1 cellular context compared by ENCODE assay signal in the genomic region with DNA sequence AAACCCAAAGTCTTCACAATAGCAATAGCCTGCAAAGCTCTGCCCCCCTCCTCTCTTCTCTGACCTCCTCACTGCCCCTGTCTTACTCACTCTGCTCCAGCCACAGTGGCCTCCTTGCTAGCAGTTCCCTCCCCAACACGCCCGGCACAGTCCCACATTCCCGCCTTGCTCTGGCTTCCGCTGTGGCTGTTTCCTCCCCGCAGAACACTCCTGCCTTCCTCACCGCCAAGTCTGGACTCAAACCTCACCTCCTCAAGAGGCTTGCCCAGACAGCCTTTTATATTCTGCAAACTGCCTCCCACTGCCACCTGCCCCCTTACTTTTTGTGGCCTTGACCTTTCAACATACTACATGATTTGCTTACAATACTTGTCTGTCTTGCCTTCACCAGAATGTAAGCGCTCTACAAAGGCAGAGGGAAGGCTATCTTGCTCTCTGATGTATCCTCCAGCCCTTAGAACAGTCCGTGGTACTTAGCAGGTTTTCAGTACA.
A peak's percentile ranks its signal among the peaks of the same experiment; 100 is the strongest.
TF ChIP-seq lines count a peak whose summit lies in the region.

No MANE protein-coding gene starts in this region.

TF ChIP-seq in H1, 55 proteins besides CTCF, POLR2A, EP300 and RAD21:
- TF ChIP-seq, protein P1, sequence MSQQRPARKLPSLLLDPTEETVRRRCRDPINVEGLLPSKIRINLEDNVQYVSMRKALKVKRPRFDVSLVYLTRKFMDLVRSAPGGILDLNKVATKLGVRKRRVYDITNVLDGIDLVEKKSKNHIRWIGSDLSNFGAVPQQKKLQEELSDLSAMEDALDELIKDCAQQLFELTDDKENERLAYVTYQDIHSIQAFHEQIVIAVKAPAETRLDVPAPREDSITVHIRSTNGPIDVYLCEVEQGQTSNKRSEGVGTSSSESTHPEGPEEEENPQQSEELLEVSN (IDR thresholded peaks at IDR 0.05), result peak; percentile 56
- TF ChIP-seq PHF8 (conservative IDR thresholded peaks at IDR 0.05; ENCODE audit: low read depth, low read length), result no peak
- TF ChIP-seq SIRT6 (IDR thresholded peaks at IDR 0.05; ENCODE audit: low read length), result no peak
- no peak for TF ChIP-seq SP1 (IDR thresholded peaks at IDR 0.05; ENCODE audit: low read depth, low read length)
- no peak for TF ChIP-seq TAF7 (optimal IDR thresholded peaks at IDR 0.05; ENCODE audit: borderline replicate concordance, low read depth, low read length)
- TF ChIP-seq RBBP5 (IDR thresholded peaks at IDR 0.05; ENCODE audit: borderline replicate concordance, low read depth, low read length), result no peak
- no peak for TF ChIP-seq JUN (IDR thresholded peaks at IDR 0.05; ENCODE audit: low read depth, low read length)
- TF ChIP-seq CREB1 (IDR thresholded peaks at IDR 0.05), result no peak
- TF ChIP-seq SP4 (IDR thresholded peaks at IDR 0.05; ENCODE audit: low read length), result no peak
- no peak for TF ChIP-seq JUND (IDR thresholded peaks at IDR 0.05; ENCODE audit: low read length)
- no peak for TF ChIP-seq EGR1 (IDR thresholded peaks at IDR 0.05; ENCODE audit: borderline replicate concordance, low read depth, low read length)
- TF ChIP-seq TEAD4 (IDR thresholded peaks at IDR 0.05; ENCODE audit: low read depth, low read length), result peak; percentile 48; the same call in 1 of the 2 replicates
- TF ChIP-seq GTF2F1 (IDR thresholded peaks at IDR 0.05; ENCODE audit: borderline replicate concordance, low read depth, low read length), result no peak
